ENCODE assay signal across 9 cellular contexts in the genomic region with DNA sequence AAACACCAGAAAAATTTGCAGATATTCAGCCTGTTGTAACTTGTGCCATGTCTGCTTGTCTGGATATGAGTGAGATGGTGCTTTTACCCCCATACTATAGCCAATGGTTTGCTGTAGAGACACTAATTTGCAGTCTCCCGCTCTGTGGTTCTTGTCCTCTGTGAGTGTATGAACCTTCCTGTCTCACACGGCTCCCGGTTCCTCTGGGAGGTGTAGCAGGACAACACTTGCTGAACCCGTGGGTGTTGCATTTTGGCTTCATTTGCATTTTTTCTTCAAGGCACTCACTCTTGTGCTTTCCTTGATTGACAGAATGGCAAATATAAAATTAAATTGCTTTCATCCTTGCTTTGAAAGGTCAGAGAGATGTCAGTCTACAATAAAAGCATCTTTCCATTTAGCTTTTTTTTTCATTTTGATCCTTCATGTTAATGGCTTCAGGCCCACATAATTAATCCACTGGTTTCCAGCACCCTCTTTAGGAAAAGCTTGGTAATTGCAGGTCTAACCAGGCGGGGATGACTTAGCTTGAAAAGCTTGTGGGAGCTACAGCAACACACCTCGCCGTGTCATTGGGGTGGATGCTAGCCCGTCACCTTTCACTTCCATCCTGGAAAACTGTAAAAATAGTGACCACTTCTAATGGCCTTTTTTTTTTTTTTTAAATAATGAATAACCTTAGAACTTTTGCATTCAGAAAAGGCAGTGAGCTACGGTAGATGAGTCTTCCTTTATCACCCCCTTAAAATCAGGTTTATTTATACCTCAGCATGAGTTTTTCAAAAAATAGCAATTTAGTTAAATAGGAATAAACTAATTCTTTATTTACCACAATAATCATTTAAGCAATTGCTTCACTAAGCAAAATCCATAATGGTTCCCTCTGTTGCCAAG. TPM values are rescaled to one million over a fixed set of nuclear protein-coding genes. Genes with fewer than 3 reads are reported as not detected.
DNase-seq lines count a peak whose midpoint lies in the region; ATAC-seq, FAIRE-seq and TF ChIP-seq lines count a peak whose summit lies in the region.
"Had no signal": no experiment of that assay in that cellular context is flagged by ENCODE, and none has a peak within 500 bp of the region (broad histone marks: within the 10 kb centered on the region; RNA-seq: fewer than 3 reads in every experiment).

No MANE protein-coding gene starts in this region.

- no peaks in the 10 kb centered on the region for H3K27me3 Mint-ChIP-seq in CD4-positive, alpha-beta T cell
- H3K27me3 Mint-ChIP-seq in activated naive CD4-positive, alpha-beta T cell treated with anti-CD3 and anti-CD28 coated beads for 36 hours (ENCODE audit: low read depth), result no peaks in the 10 kb centered on the region

- no peaks in the 10 kb centered on the region for H3K9me3 Mint-ChIP-seq in CD4-positive, alpha-beta T cell
- H3K9me3 Mint-ChIP-seq in activated naive CD4-positive, alpha-beta T cell treated with anti-CD3 and anti-CD28 coated beads for 36 hours, result no peaks in the 10 kb centered on the region

- peak; percentile 88 for ATAC-seq in CD4-positive, alpha-beta T cell (ENCODE audit: poor library complexity)
- ATAC-seq in GM19035 (IDR thresholded peaks at IDR 0.05; ENCODE audit: unreplicated experiment), result peak; percentile 78
- ATAC-seq in left cardiac atrium, result peak; percentile 71 to 79

- WGBS in small intestine, 3 donors, result 55 to 57% (median 56%) methylated on average over 9 of the region's 9 CpGs

- H3K9me3 ChIP-seq in CD4-positive, alpha-beta T cell (ENCODE audit: control insufficient read depth, low read length), result no peaks in the 10 kb centered on the region
- no peaks in the 10 kb centered on the region for H3K9me3 ChIP-seq in small intestine (ENCODE audit: control insufficient read depth, low read depth)
- H3K9me3 ChIP-seq: SJSA1 had no signal

- peaks cover 11 to 18% of the 10 kb centered on the region in 2 donors for H3K36me3 ChIP-seq in small intestine (ENCODE audit: control insufficient read depth in 2 of 2, insufficient read depth in 2 of 2, low read length in 2 of 2)

- H3K27ac ChIP-seq in CD4-positive, alpha-beta T cell (ENCODE audit: low read depth, low read length), result no peak overlapping the region
- H3K27ac ChIP-seq in small intestine (ENCODE audit: low read depth in 1 of 2, low read length in 1 of 2), result no peak overlapping the region
- H3K27ac ChIP-seq: SJSA1 had no signal

- H3K36me3 Mint-ChIP-seq in CD4-positive, alpha-beta T cell (ENCODE audit: low read depth), result peaks cover 80% of the 10 kb centered on the region
- H3K36me3 Mint-ChIP-seq in activated naive CD4-positive, alpha-beta T cell treated with anti-CD3 and anti-CD28 coated beads for 36 hours (ENCODE audit: low read depth), result peaks cover 22% of the 10 kb centered on the region

- H3K4me1 Mint-ChIP-seq in CD4-positive, alpha-beta T cell (ENCODE audit: low read depth), result no peaks in the 10 kb centered on the region
- H3K4me1 Mint-ChIP-seq in activated naive CD4-positive, alpha-beta T cell treated with anti-CD3 and anti-CD28 coated beads for 36 hours (ENCODE audit: low read depth), result no peaks in the 10 kb centered on the region

- H3K27ac Mint-ChIP-seq in CD4-positive, alpha-beta T cell, result no peak overlapping the region
- no peak overlapping the region for H3K27ac Mint-ChIP-seq in activated naive CD4-positive, alpha-beta T cell treated with anti-CD3 and anti-CD28 coated beads for 36 hours

- peaks cover 0 to 4% of the 10 kb centered on the region in 2 donors for H3K4me1 ChIP-seq in small intestine (ENCODE audit: control insufficient read depth in 2 of 2, insufficient read depth in 1 of 2, low read depth in 1 of 2, low read length in 1 of 2)
- H3K4me1 ChIP-seq: SJSA1 had no signal

- H3K4me3 ChIP-seq in Jurkat, Clone E6-1 (ENCODE audit: low read length), result no peak overlapping the region
- no peak overlapping the region for H3K4me3 ChIP-seq in small intestine (ENCODE audit: low read depth in 1 of 2, low read length in 2 of 2)
- H3K4me3 ChIP-seq: SJSA1 had no signal

- no peaks in the 10 kb centered on the region for H3K27me3 ChIP-seq in CD4-positive, alpha-beta T cell (ENCODE audit: control insufficient read depth, insufficient read depth, low read length)
- H3K27me3 ChIP-seq in small intestine (ENCODE audit: control insufficient read depth in 2 of 2, insufficient read depth in 2 of 2, low read length in 2 of 2), result no peaks in the 10 kb centered on the region
- H3K27me3 ChIP-seq: SJSA1 had no signal

- no peak overlapping the region for H3K4me3 Mint-ChIP-seq in CD4-positive, alpha-beta T cell
- no peak overlapping the region for H3K4me3 Mint-ChIP-seq in activated naive CD4-positive, alpha-beta T cell treated with anti-CD3 and anti-CD28 coated beads for 36 hours

- peak in 9 of 10 experiments; percentile 9 to 52 (median 29) for DNase-seq in CD4-positive, alpha-beta T cell
- DNase-seq in Jurkat, Clone E6-1 (ENCODE audit: low read depth, low spot score), result peak; percentile 63
- peak; percentile 72 for DNase-seq in RKO (ENCODE audit: low spot score)
- peak; percentile 63 for DNase-seq in activated naive CD4-positive, alpha-beta T cell treated with anti-CD3 and anti-CD28 coated beads for 36 hours
- no peak for DNase-seq in left cardiac atrium
- peak; percentile 78 for DNase-seq in small intestine
- DNase-seq in GOT3 (lab: John Stamatoyannopoulos, UW), result no peak

- POLR2A ChIA-PET in CD4-positive, alpha-beta T cell (lab: Charles Lee), result interaction anchor here (0.6 to 1.7 kb wide), 8 partner anchors 62 to 854 kb away, joined by 3 to 25 read pairs (median 4); a partner anchor contains a TSS

- intact Hi-C loops in CD4-positive, alpha-beta T cell (cut with DNase I, micrococcal nuclease), result loop anchor here (1.0 to 5.0 kb wide), 9 partner anchors 63 to 1015 kb away; a partner anchor contains a TSS
- intact Hi-C loops in activated naive CD4-positive, alpha-beta T cell treated with anti-CD3 and anti-CD28 coated beads for 36 hours (cut with micrococcal nuclease), result loop anchor here (1.0 to 10.0 kb wide), 7 partner anchors 63 to 767 kb away; a partner anchor contains a TSS
- intact Hi-C loops in left cardiac atrium (cut with DNase I), result loop anchor here (1.0 to 10.0 kb wide), 4 partner anchors 135 to 210 kb away; no protein-coding TSS in a partner anchor

- no peak for FAIRE-seq in small intestine (lab: Jason Lieb, UNC)

- CTCF ChIA-PET in CD4-positive, alpha-beta T cell (lab: Charles Lee), result interaction anchor here (0.5 to 3.2 kb wide), 27 partner anchors 10 to 366 kb away, joined by 3 to 28 read pairs (median 4); no protein-coding TSS in a partner anchor
- CTCF ChIA-PET in activated naive CD4-positive, alpha-beta T cell treated with anti-CD3 and anti-CD28 coated beads for 36 hours (lab: Charles Lee), result interaction anchor here (0.6 to 8.1 kb wide), 40 partner anchors 11 to 420 kb away, joined by 3 to 165 read pairs (median 4); no protein-coding TSS in a partner anchor

- peak; percentile 91 for TF ChIP-seq CTCF in CD4-positive, alpha-beta T cell (IDR thresholded peaks at IDR 0.05)

RNA-seq across cellular contexts. Expression of a gene that starts 27.4 kb away (rescaled TPM):
- total RNA-seq in CD4-positive, alpha-beta T cell, result under 1 TPM; 0.25 to 0.31 TPM
- not detected for polyA plus RNA-seq in Jurkat, Clone E6-1 (2012; ENCODE audit: insufficient read depth, insufficient read length)
- not detected for total RNA-seq in activated naive CD4-positive, alpha-beta T cell treated with anti-CD3 and anti-CD28 coated beads for 36 hours
- total RNA-seq in left cardiac atrium, result 1 to 10 TPM; 1.5 to 2.9 TPM
- polyA plus RNA-seq in small intestine, result 100 to 1,000 TPM in 2 of 3 donors, 10 to 100 TPM in 1; 97.8 to 169 (median 116) TPM
- total RNA-seq: SJSA1 had no signal

Comparison
In these comparisons a context has a peak if more than half of its experiments do, and no peak if none do; other contexts are left out.
1. DNase-seq: peak in CD4-positive, alpha-beta T cell (9 of 10), Jurkat, Clone E6-1 (single experiment), RKO (single experiment), activated naive CD4-positive, alpha-beta T cell treated with anti-CD3 and anti-CD28 coated beads for 36 hours (single experiment) and small intestine (single experiment); none in left cardiac atrium (single experiment) and GOT3 (single experiment).
2. Peak in every context shown above with its lines, with median percentiles within 50 percentile points of each other: ATAC-seq.